In genomic region chr2:219285894-219286425, GRCh38 we compare ENCODE assay signal across 10 cellular contexts. TPM values are rescaled to one million over a fixed set of nuclear protein-coding genes. Genes with fewer than 3 reads are reported as not detected.
DNase-seq lines count a peak whose midpoint lies in the region; ATAC-seq and TF ChIP-seq lines count a peak whose summit lies in the region.
"Had no signal": no experiment of that assay in that cellular context is flagged by ENCODE, and none has a peak within 500 bp of the region (broad histone marks: within the 10 kb centered on the region; RNA-seq: fewer than 3 reads in every experiment).

No MANE protein-coding gene starts in this region.

- H3K4me1 ChIP-seq in esophagus muscularis mucosa: peaks cover 10 to 64% (median 52%) of the 10 kb centered on the region in 4 donors
- H3K4me1 ChIP-seq in neural progenitor cell: peaks cover 5% of the 10 kb centered on the region

- H2AFZ ChIP-seq in neural progenitor cell (replicated peaks): no peak overlapping the region

- H3K27ac Mint-ChIP-seq in neural progenitor cell: peak overlapping the region; percentile 18

- H3F3A ChIP-seq in neural progenitor cell (ENCODE audit: low read depth): no peaks in the 10 kb centered on the region

- WGBS in esophagus muscularis mucosa: 59% methylated on average over 17 of the region's 17 CpGs

- TF ChIP-seq CTCF in AG10803 (conservative IDR thresholded peaks at IDR 0.05; ENCODE audit: low read length): no peak
- no peak for TF ChIP-seq CTCF in esophagus muscularis mucosa (IDR thresholded peaks at IDR 0.05)
- TF ChIP-seq CTCF in neural progenitor cell (IDR thresholded peaks at IDR 0.05): no peak

- peak overlapping the region; percentile 38 to 59 (median 48) for H3K27ac ChIP-seq in esophagus muscularis mucosa (replicated peaks in 1 of 4)
- H3K27ac ChIP-seq in neural progenitor cell: no peak overlapping the region

- TF ChIP-seq POLR2A in esophagus muscularis mucosa (IDR thresholded peaks at IDR 0.05; ENCODE audit: low read depth): no peak

- H3K4me3 Mint-ChIP-seq in neural progenitor cell: peak overlapping the region; percentile 22

- H3K9me3 ChIP-seq in esophagus muscularis mucosa (no peaks in the 10 kb centered on the region), neural progenitor cell (ENCODE audit: low read depth) (no peaks in the 10 kb centered on the region)

- peaks cover 9% of the 10 kb centered on the region for H3K27me3 Mint-ChIP-seq in neural progenitor cell (ENCODE audit: insufficient read depth, low read depth)

- peaks cover 7% of the 10 kb centered on the region for H3K36me3 Mint-ChIP-seq in neural progenitor cell

- no peaks in the 10 kb centered on the region for H4K20me1 ChIP-seq in neural progenitor cell (ENCODE audit: low read depth)

- no peaks in the 10 kb centered on the region for H3K79me2 ChIP-seq in neural progenitor cell (ENCODE audit: low read depth)

- peaks cover 11% of the 10 kb centered on the region for H3K4me1 Mint-ChIP-seq in neural progenitor cell

- no peaks in the 10 kb centered on the region for H3K27me3 ChIP-seq in esophagus muscularis mucosa
- H3K27me3 ChIP-seq in neural progenitor cell: no peaks in the 10 kb centered on the region

- H3K4me3 ChIP-seq in AG10803 (ENCODE audit: low read length): no peak overlapping the region; the same call in 1 of the 2 replicates
- H3K4me3 ChIP-seq in esophagus muscularis mucosa: no peak overlapping the region
- H3K4me3 ChIP-seq in neural progenitor cell: no peak overlapping the region

- H3K4me2 ChIP-seq in neural progenitor cell: no peak overlapping the region

- DNase-seq in AG10803 (ENCODE audit: low read depth) (peak; percentile 73), NCI-H69 (lab: John Stamatoyannopoulos, UW) (peak; percentile 6), esophagus muscularis mucosa (ENCODE audit: extremely low spot score) (no peak), neural progenitor cell (ENCODE audit: low spot score) (peak; percentile 84), HT-29 (ENCODE audit: low spot score) (no peak)
- DNase-seq: NCI-H1694 had no signal

- TF ChIP-seq EP300 in esophagus muscularis mucosa (IDR thresholded peaks at IDR 0.05): no peak

- no peaks in the 10 kb centered on the region for H3K9me3 Mint-ChIP-seq in neural progenitor cell

- intact Hi-C loops in esophagus muscularis mucosa (cut with DNase I): no loop called here

- H3K36me3 ChIP-seq in esophagus muscularis mucosa (peaks cover 23 to 58% (median 56%) of the 10 kb centered on the region in 4 donors), neural progenitor cell (no peaks in the 10 kb centered on the region)

- ATAC-seq in GM21381 (IDR thresholded peaks at IDR 0.05; ENCODE audit: unreplicated experiment): no peak
- ATAC-seq in GM21576 (IDR thresholded peaks at IDR 0.05; ENCODE audit: unreplicated experiment): no peak
- ATAC-seq in HG03135 (IDR thresholded peaks at IDR 0.05; ENCODE audit: unreplicated experiment): no peak

- H3K9ac ChIP-seq in neural progenitor cell: no peak overlapping the region

RNA-seq across cellular contexts. Expression of gene DNAJB2, which starts 6.8 kb away (rescaled TPM):
- total RNA-seq in esophagus muscularis mucosa: 10 to 100 TPM; 33.3 to 84.8 (median 50.7) TPM
- 35.0 and 37.0 TPM in 2 replicates for total RNA-seq in neural progenitor cell (ENCODE audit: low replicate concordance)
- total RNA-seq in HT-29 (2014; rRNA removed; shearing (Covaris generic)): 43.1 and 51.1 TPM in 2 replicates

RNA-seq across cellular contexts. Expression of gene PTPRN, which starts 23.2 kb away (rescaled TPM):
- 1 to 10 TPM; 2.1 to 6.6 (median 4.1) TPM for total RNA-seq in esophagus muscularis mucosa
- total RNA-seq in neural progenitor cell (ENCODE audit: low replicate concordance): 0.60 and 4.2 TPM in 2 replicates
- not detected in 2 replicates for total RNA-seq in HT-29 (2014; rRNA removed; shearing (Covaris generic))

RNA-seq across cellular contexts. Expression of gene TUBA4A, which starts 32.2 kb away (rescaled TPM):
- total RNA-seq in esophagus muscularis mucosa (100 to 1,000 TPM in 1 of 4 donors, 10 to 100 TPM in 3; 44.2 to 132 (median 74.4) TPM), neural progenitor cell (ENCODE audit: low replicate concordance) (0.56 TPM in 1 of 2 replicates, not detected in the other)
- total RNA-seq in HT-29 (2014; rRNA removed; shearing (Covaris generic)): 93.8 and 97.4 TPM in 2 replicates

RNA-seq across cellular contexts. Expression of gene TUBA4B, which starts 32.9 kb away (rescaled TPM):
- total RNA-seq in esophagus muscularis mucosa: not detected
- not detected in 2 replicates for total RNA-seq in neural progenitor cell (ENCODE audit: low replicate concordance)
- total RNA-seq in HT-29 (2014; rRNA removed; shearing (Covaris generic)): not detected in 2 replicates
- total RNA-seq: Daoy had no signal

RNA-seq across cellular contexts. Expression of gene STK16, which starts 40.7 kb away (rescaled TPM):
- total RNA-seq in esophagus muscularis mucosa (10 to 100 TPM; 12.8 to 21.6 (median 16.7) TPM), neural progenitor cell (ENCODE audit: low replicate concordance) (19.9 and 26.8 TPM in 2 replicates)
- total RNA-seq in HT-29 (2014; rRNA removed; shearing (Covaris generic)): 18.3 and 19.9 TPM in 2 replicates

Comparison
In these comparisons a context has a peak if more than half of its experiments do, and no peak if none do; other contexts are left out.
1. DNase-seq: peak in AG10803 (single experiment), NCI-H69 (single experiment) and neural progenitor cell (single experiment); none in esophagus muscularis mucosa (single experiment) and HT-29 (single experiment).
2. RNA of gene TUBA4A, which starts 32.2 kb away (total RNA-seq): 93.8 to 97.4 TPM in HT-29 and 44.2 to 132 TPM in esophagus muscularis mucosa; 0.56 TPM in neural progenitor cell; every median in the first group is over 10 times any median in the second.